ENCODE assay signal across 2 cellular contexts in genomic region chr4:80334568-80334967, GRCh38.
TF ChIP-seq lines count a peak whose summit lies in the region.

No MANE protein-coding gene starts in this region.

TF ChIP-seq in SK-N-SH, 30 proteins besides CTCF, POLR2A, EP300 and RAD21 (continued from another document):
- TF ChIP-seq MXI1 (IDR thresholded peaks at IDR 0.05; ENCODE audit: low read depth, low read length) (no peak), SMC3 (IDR thresholded peaks at IDR 0.05; ENCODE audit: low read depth, low read length) (no peak)
TF ChIP-seq in SK-N-SH: peak in this region for 0.

TF ChIP-seq in SK-N-SH treated with all-trans-retinoic acid at 6 μM for 48 hours, 23 proteins besides CTCF, POLR2A, EP300 and RAD21 (continued from another document):
- TF ChIP-seq TCF4 (CRISPR knock-in tag; IDR thresholded peaks at IDR 0.05; ENCODE audit: borderline replicate concordance) (no peak), GLIS3 (CRISPR knock-in tag; IDR thresholded peaks at IDR 0.05) (no peak), ZNF565 (CRISPR knock-in tag; conservative IDR thresholded peaks at IDR 0.05; ENCODE audit: low read depth) (no peak), BACH2 (CRISPR knock-in tag; IDR thresholded peaks at IDR 0.05; ENCODE audit: borderline replicate concordance) (no peak), PPARA (CRISPR knock-in tag; IDR thresholded peaks at IDR 0.05; ENCODE audit: borderline replicate concordance) (no peak)
- TF ChIP-seq, protein P1, sequence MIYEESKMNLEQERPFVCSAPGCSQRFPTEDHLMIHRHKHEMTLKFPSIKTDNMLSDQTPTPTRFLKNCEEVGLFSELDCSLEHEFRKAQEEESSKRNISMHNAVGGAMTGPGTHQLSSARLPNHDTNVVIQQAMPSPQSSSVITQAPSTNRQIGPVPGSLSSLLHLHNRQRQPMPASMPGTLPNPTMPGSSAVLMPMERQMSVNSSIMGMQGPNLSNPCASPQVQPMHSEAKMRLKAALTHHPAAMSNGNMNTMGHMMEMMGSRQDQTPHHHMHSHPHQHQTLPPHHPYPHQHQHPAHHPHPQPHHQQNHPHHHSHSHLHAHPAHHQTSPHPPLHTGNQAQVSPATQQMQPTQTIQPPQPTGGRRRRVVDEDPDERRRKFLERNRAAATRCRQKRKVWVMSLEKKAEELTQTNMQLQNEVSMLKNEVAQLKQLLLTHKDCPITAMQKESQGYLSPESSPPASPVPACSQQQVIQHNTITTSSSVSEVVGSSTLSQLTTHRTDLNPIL (CRISPR knock-in tag; IDR thresholded peaks at IDR 0.05; ENCODE audit: low read depth) = no peak
